Comparison of ENCODE assay signal across 8 cellular contexts in genomic region chr3:189270248-189270832, GRCh38.
DNase-seq lines count a peak whose midpoint lies in the region; ATAC-seq, FAIRE-seq and TF ChIP-seq lines count a peak whose summit lies in the region.

No MANE protein-coding gene starts in this region.

- H3K27ac Mint-ChIP-seq in CD4-positive, CD25-positive, alpha-beta regulatory T cell, result no peak overlapping the region

- H3K27me3 Mint-ChIP-seq in CD4-positive, CD25-positive, alpha-beta regulatory T cell, result no peaks in the 10 kb centered on the region

- H3K36me3 ChIP-seq in CD4-positive, CD25-positive, alpha-beta regulatory T cell (ENCODE audit: control insufficient read depth, insufficient read depth, low read length), result no peaks in the 10 kb centered on the region
- no peaks in the 10 kb centered on the region for H3K36me3 ChIP-seq in gastroesophageal sphincter

- H3K27me3 ChIP-seq in CD4-positive, CD25-positive, alpha-beta regulatory T cell (ENCODE audit: control insufficient read depth, insufficient read depth, low read length), result no peaks in the 10 kb centered on the region
- no peaks in the 10 kb centered on the region for H3K27me3 ChIP-seq in gastroesophageal sphincter

- H3K36me3 Mint-ChIP-seq in CD4-positive, CD25-positive, alpha-beta regulatory T cell, result no peaks in the 10 kb centered on the region

- peaks cover 4 to 11% (median 9%) of the 10 kb centered on the region in 4 donors for H3K4me1 Mint-ChIP-seq in CD4-positive, CD25-positive, alpha-beta regulatory T cell

- H3K4me3 Mint-ChIP-seq in CD4-positive, CD25-positive, alpha-beta regulatory T cell, result no peak overlapping the region

- ATAC-seq in CD4-positive, CD25-positive, alpha-beta regulatory T cell (ENCODE audit: low read depth in 2 of 2), result peak in 1 of 2 donors; percentile 37
- ATAC-seq in HG03520 (IDR thresholded peaks at IDR 0.05; ENCODE audit: unreplicated experiment) (peak; percentile 76), gastroesophageal sphincter (no peak)

- peak; percentile 90 for FAIRE-seq in GM19239 (lab: Jason Lieb, UNC)

- no peak overlapping the region for H3K4me3 ChIP-seq in CD4-positive, CD25-positive, alpha-beta regulatory T cell (ENCODE audit: low read depth, low read length)
- H3K4me3 ChIP-seq in gastroesophageal sphincter, result no peak overlapping the region

- TF ChIP-seq CTCF in gastroesophageal sphincter (IDR thresholded peaks at IDR 0.05), result peak in 3 of 4 experiments; percentile 27 to 48 (median 34)

- DNase-seq in CD4-positive, CD25-positive, alpha-beta regulatory T cell, result peak in 2 of 3 donors; percentile 8 to 54
- DNase-seq in GM19239 (ENCODE audit: insufficient read length, low spot score) (no peak), NCI-H748 treated with DMSO at 0.1 percent for 48 hours (lab: John Stamatoyannopoulos, UW) (peak; percentile 23), activated T-cell treated with anti-CD3 and anti-CD28 coated beads for 48 hours (ENCODE audit: low read depth) (peak; percentile 25), pulmonary artery endothelial cell (ENCODE audit: low read depth, low spot score) (peak; percentile 1), erythroblast (lab: John Stamatoyannopoulos, UW) (no peak)

- H3K9me3 ChIP-seq in CD4-positive, CD25-positive, alpha-beta regulatory T cell (ENCODE audit: control insufficient read depth in 2 of 2, low read length in 2 of 2), result no peaks in the 10 kb centered on the region
- H3K9me3 ChIP-seq in gastroesophageal sphincter, result no peaks in the 10 kb centered on the region

- 68 to 85% methylated on average over 4 to 5 of the region's 5 CpGs for WGBS in gastroesophageal sphincter (ENCODE audit: low coverage in 1 of 2), 2 donors

- H3K4me1 ChIP-seq in CD4-positive, CD25-positive, alpha-beta regulatory T cell (ENCODE audit: control insufficient read depth, insufficient read depth, low read length, poor library complexity, severe bottlenecking), result no peaks in the 10 kb centered on the region
- peaks cover 0 to 8% (median 0%) of the 10 kb centered on the region in 3 donors for H3K4me1 ChIP-seq in gastroesophageal sphincter

- TF ChIP-seq EP300 in gastroesophageal sphincter (IDR thresholded peaks at IDR 0.05), result no peak

- no peak overlapping the region for H3K27ac ChIP-seq in CD4-positive, CD25-positive, alpha-beta regulatory T cell (ENCODE audit: insufficient read depth, low read length, poor library complexity, severe bottlenecking)
- H3K27ac ChIP-seq in gastroesophageal sphincter, result no peak overlapping the region

- H3K9me3 Mint-ChIP-seq in CD4-positive, CD25-positive, alpha-beta regulatory T cell, result peaks cover 0 to 2% (median 0%) of the 10 kb centered on the region in 7 donors

- no peak for TF ChIP-seq POLR2A in gastroesophageal sphincter (IDR thresholded peaks at IDR 0.05)
- TF ChIP-seq POLR2A in erythroblast (IDR thresholded peaks at IDR 0.05; ENCODE audit: low read length), result no peak

Comparison
In these comparisons a context has a peak if more than half of its experiments do, and no peak if none do; other contexts are left out.
1. DNase-seq: peak in CD4-positive, CD25-positive, alpha-beta regulatory T cell (2 of 3), NCI-H748 treated with DMSO at 0.1 percent for 48 hours (single experiment), activated T-cell treated with anti-CD3 and anti-CD28 coated beads for 48 hours (single experiment) and pulmonary artery endothelial cell (single experiment); none in GM19239 (single experiment) and erythroblast (0 of 2).